Comparison of ENCODE assay signal across 26 cellular contexts in genomic region chr5:143807401-143807800, GRCh38. TPM values are rescaled to one million over a fixed set of nuclear protein-coding genes. Genes with fewer than 3 reads are reported as not detected.
"Had no signal": no experiment of that assay in that cellular context is flagged by ENCODE, and none has a peak within 500 bp of the region (broad histone marks: within the 10 kb centered on the region; RNA-seq: fewer than 3 reads in every experiment).

No MANE protein-coding gene starts in this region.

- H3K36me3 Mint-ChIP-seq: activated CD4-positive, alpha-beta memory T cell treated with anti-CD3 and anti-CD28 coated beads for 36 hours; activated naive CD4-positive, alpha-beta T cell treated with anti-CD3 and anti-CD28 coated beads, Interleukin-2, amount 10 ng/mL, durations not matched to agents 7 days and 5 days; activated naive CD8-positive, alpha-beta T cell treated with anti-CD3 and anti-CD28 coated beads for 36 hours; T-cell had no signal

- FAIRE-seq: TTC549 had no signal

- H3K9me3 Mint-ChIP-seq: activated B cell treated with CpG ODN at 0.5 μM for 24 hours; activated CD4-positive, alpha-beta memory T cell treated with anti-CD3 and anti-CD28 coated beads for 36 hours; activated CD4-positive, alpha-beta T cell treated with anti-CD3 and anti-CD28 coated beads, Interleukin-2, amount 10 ng/mL, durations not matched to agents 7 days and 5 days; activated naive CD4-positive, alpha-beta T cell treated with anti-CD3 and anti-CD28 coated beads, Interleukin-2, amount 10 ng/mL, durations not matched to agents 7 days and 5 days; activated naive CD8-positive, alpha-beta T cell treated with anti-CD3 and anti-CD28 coated beads for 36 hours; activated T-cell treated with anti-CD3 and anti-CD28 coated beads, Interleukin-2, amount 50 U/mL, for 4 hours; activated T-helper 17 cell treated with anti-CD3 and anti-CD28 coated beads, Interleukin-2, amount 50 U/mL, for 72 hours; T-cell had no signal

- ATAC-seq: activated T-cell treated with anti-CD3 and anti-CD28 coated beads, Interleukin-2, amount 50 U/mL, for 4 hours; activated T-helper 17 cell treated with anti-CD3 and anti-CD28 coated beads, Interleukin-2, amount 50 U/mL, for 72 hours; T-cell had no signal

- DNase-seq: activated B cell treated with CpG ODN at 0.5 μM for 24 hours; activated CD4-positive, alpha-beta memory T cell treated with anti-CD3 and anti-CD28 coated beads for 36 hours; activated CD4-positive, alpha-beta T cell treated with anti-CD3 and anti-CD28 coated beads for 1 hour; activated CD4-positive, alpha-beta T cell treated with anti-CD3 and anti-CD28 coated beads, Interleukin-2, amount 10 ng/mL, durations not matched to agents 7 days and 5 days; activated CD8-positive, alpha-beta memory T cell treated with anti-CD3 and anti-CD28 coated beads for 24 hours; activated gamma-delta T cell treated with Interleukin-2 at 50 U/mL for 16 hours; activated naive CD4-positive, alpha-beta T cell treated with anti-CD3 and anti-CD28 coated beads, Interleukin-2, amount 10 ng/mL, durations not matched to agents 7 days and 5 days; activated naive CD8-positive, alpha-beta T cell treated with anti-CD3 and anti-CD28 coated beads for 36 hours; activated T-cell treated with anti-CD3 and anti-CD28 coated beads, Interleukin-2, amount 50 U/mL, for 4 hours; Karpas-422; MM.1S; NCI-H1105; NCI-H1436; NCI-H1694 treated with DMSO at 0.1 percent for 48 hours; NCI-H2029 treated with DMSO at 0.1 percent for 48 hours; NCI-H446; NCI-H526; PC-9; SHP77 treated with DMSO at 0.1 percent for 48 hours; T-cell; T-helper 2 cell; T1000 had no signal

- H3K4me3 Mint-ChIP-seq: activated B cell treated with CpG ODN at 0.5 μM for 24 hours; activated CD4-positive, alpha-beta memory T cell treated with anti-CD3 and anti-CD28 coated beads for 36 hours; activated CD4-positive, alpha-beta T cell treated with anti-CD3 and anti-CD28 coated beads, Interleukin-2, amount 10 ng/mL, durations not matched to agents 7 days and 5 days; activated naive CD4-positive, alpha-beta T cell treated with anti-CD3 and anti-CD28 coated beads, Interleukin-2, amount 10 ng/mL, durations not matched to agents 7 days and 5 days; activated naive CD8-positive, alpha-beta T cell treated with anti-CD3 and anti-CD28 coated beads for 36 hours; activated T-cell treated with anti-CD3 and anti-CD28 coated beads, Interleukin-2, amount 50 U/mL, for 4 hours; activated T-helper 17 cell treated with anti-CD3 and anti-CD28 coated beads, Interleukin-2, amount 50 U/mL, for 72 hours; T-cell had no signal

- H3K27ac Mint-ChIP-seq: activated B cell treated with CpG ODN at 0.5 μM for 24 hours; activated CD4-positive, alpha-beta memory T cell treated with anti-CD3 and anti-CD28 coated beads for 36 hours; activated CD4-positive, alpha-beta T cell treated with anti-CD3 and anti-CD28 coated beads, Interleukin-2, amount 10 ng/mL, durations not matched to agents 7 days and 5 days; activated naive CD4-positive, alpha-beta T cell treated with anti-CD3 and anti-CD28 coated beads, Interleukin-2, amount 10 ng/mL, durations not matched to agents 7 days and 5 days; activated naive CD8-positive, alpha-beta T cell treated with anti-CD3 and anti-CD28 coated beads for 36 hours; activated T-helper 17 cell treated with anti-CD3 and anti-CD28 coated beads, Interleukin-2, amount 50 U/mL, for 72 hours; T-cell had no signal

RNA-seq across cellular contexts. Expression of gene HMHB1, which starts 4.6 kb away (rescaled TPM):
- total RNA-seq: activated CD4-positive, alpha-beta memory T cell treated with anti-CD3 and anti-CD28 coated beads for 36 hours; activated CD4-positive, alpha-beta T cell treated with anti-CD3 and anti-CD28 coated beads, Interleukin-2, amount 10 ng/mL, durations not matched to agents 7 days and 5 days; activated naive CD8-positive, alpha-beta T cell treated with anti-CD3 and anti-CD28 coated beads for 36 hours; activated T-cell treated with anti-CD3 and anti-CD28 coated beads, Interleukin-2, amount 50 U/mL, for 4 hours; activated T-helper 17 cell treated with anti-CD3 and anti-CD28 coated beads, Interleukin-2, amount 50 U/mL, for 72 hours; breast epithelium; PC-9; SK-MEL-5; T-cell had no signal
